Comparison of ENCODE assay signal across 8 cellular contexts in the genomic region with DNA sequence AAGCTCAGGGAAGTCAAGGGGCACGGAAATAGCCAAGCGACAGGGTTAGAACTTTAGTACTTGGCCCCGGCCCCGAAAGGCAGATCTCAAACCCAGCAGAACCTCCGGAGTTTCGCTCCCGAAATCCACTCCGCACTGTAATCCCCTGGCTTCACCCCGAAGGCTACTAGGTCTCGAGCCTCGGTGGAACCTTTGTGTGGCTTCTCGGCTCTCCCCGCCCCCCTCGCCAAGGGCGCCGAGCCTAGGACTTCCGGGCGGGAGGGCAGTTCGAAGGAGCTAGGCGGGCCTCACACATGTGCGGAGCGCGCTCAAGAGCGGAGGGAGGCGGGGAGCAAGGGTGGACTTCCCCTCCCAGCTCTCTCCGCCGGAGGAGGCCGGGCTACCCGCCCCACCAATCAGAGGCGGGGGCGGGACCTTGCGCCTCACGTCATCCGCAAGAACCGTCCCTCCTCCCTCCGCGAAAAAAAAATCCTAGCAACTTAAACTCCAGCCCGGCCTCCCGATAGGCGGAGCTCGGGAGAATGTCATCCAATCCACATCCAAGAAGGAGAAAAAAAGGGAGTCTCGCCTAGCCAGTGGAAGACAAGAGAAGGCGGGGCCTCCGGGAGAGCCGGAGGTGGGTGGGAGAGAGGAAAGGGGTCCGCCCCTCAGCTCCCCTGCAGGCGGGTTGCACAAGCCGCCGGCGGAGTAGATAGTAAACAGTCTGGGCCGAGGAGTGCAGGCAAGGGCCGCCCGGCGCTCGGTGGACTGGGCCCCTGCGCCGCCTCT. TPM values are rescaled to one million over a fixed set of nuclear protein-coding genes. Genes with fewer than 3 reads are reported as not detected.
DNase-seq lines count a peak whose midpoint lies in the region; ATAC-seq and TF ChIP-seq lines count a peak whose summit lies in the region.

No MANE protein-coding gene starts in this region.

- ATAC-seq in GM18499 (IDR thresholded peaks at IDR 0.05; ENCODE audit: insufficient read depth, unreplicated experiment) (peak; percentile 27), HG02938 (IDR thresholded peaks at IDR 0.05; ENCODE audit: unreplicated experiment) (peak; percentile 33), left ventricle myocardium superior (peak; percentile 62)

- H3K4me1 Mint-ChIP-seq in progenitor cell of endocrine pancreas (ENCODE audit: low read depth): peaks cover 25% of the 10 kb centered on the region

- no peaks in the 10 kb centered on the region for H3K36me3 Mint-ChIP-seq in progenitor cell of endocrine pancreas (ENCODE audit: insufficient read depth)

- peak; percentile 84 to 94 for DNase-seq in NCI-H187 (lab: John Stamatoyannopoulos, UW)
- peak; percentile 91 to 100 (median 97) for DNase-seq in T-helper 2 cell
- DNase-seq in anterior cingulate cortex (lab: John Stamatoyannopoulos, UW): peak; percentile 80 to 100 (median 98)
- peak; percentile 98 for DNase-seq in left ventricle myocardium superior
- peak; percentile 93 for DNase-seq in progenitor cell of endocrine pancreas (ENCODE audit: low spot score, unreplicated experiment)
- peak; percentile 98 for DNase-seq in ureter (ENCODE audit: low spot score)

- H3K9me3 Mint-ChIP-seq in progenitor cell of endocrine pancreas (ENCODE audit: low read depth): no peaks in the 10 kb centered on the region

- H3K4me3 Mint-ChIP-seq in progenitor cell of endocrine pancreas (ENCODE audit: low read depth): peak overlapping the region; percentile 93

- H3K27me3 Mint-ChIP-seq in progenitor cell of endocrine pancreas: no peaks in the 10 kb centered on the region

- intact Hi-C loops in left ventricle myocardium superior (cut with micrococcal nuclease): no loop called here

- no peak for TF ChIP-seq CTCF in progenitor cell of endocrine pancreas (IDR thresholded peaks at IDR 0.05; ENCODE audit: unreplicated experiment)

- H3K27ac Mint-ChIP-seq in progenitor cell of endocrine pancreas: peak overlapping the region; percentile 99

RNA-seq across cellular contexts. Expression of gene SIN3A, which starts 2.4 kb away (rescaled TPM):
- total RNA-seq in left ventricle myocardium superior (28.3 TPM), progenitor cell of endocrine pancreas (91.8 and 96.4 TPM in 2 replicates), ureter (93.6 TPM)

Comparison
In these comparisons a context has a peak if more than half of its experiments do, and no peak if none do; other contexts are left out.
1. Peak in every context shown above with its lines: DNase-seq and ATAC-seq.